9 cellular contexts compared by ENCODE assay signal in the genomic region with DNA sequence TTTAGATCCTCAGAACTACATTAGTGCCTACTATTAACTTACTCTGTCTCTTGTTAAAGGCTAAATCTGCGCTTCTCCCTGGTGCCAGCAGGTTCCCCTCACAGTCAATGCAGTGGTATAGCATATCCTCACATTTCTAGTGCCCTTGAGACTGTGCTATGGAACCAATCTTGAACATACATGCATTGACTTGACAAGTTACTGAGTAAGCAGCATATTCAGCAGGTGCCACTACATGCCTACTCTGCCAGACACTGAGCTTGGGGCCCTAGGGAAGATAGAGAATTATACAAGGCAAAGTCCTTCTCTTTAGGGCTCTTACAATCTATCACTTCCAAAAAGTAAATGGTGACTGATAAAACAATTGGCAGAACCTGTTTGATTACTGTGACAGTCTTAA. TPM values are rescaled to one million over a fixed set of nuclear protein-coding genes. Genes with fewer than 3 reads are reported as not detected.
DNase-seq lines count a peak whose midpoint lies in the region; ATAC-seq and TF ChIP-seq lines count a peak whose summit lies in the region.
"Had no signal": no experiment of that assay in that cellular context is flagged by ENCODE, and none has a peak within 500 bp of the region (broad histone marks: within the 10 kb centered on the region; RNA-seq: fewer than 3 reads in every experiment).

No MANE protein-coding gene starts in this region.

- H2BK120ac ChIP-seq in IMR-90 (ENCODE audit: low read depth, low read length) = no peak overlapping the region

- H3K9me3 Mint-ChIP-seq in Calu3 (ENCODE audit: low read depth, unreplicated experiment) = no peaks in the 10 kb centered on the region
- no peaks in the 10 kb centered on the region for H3K9me3 Mint-ChIP-seq in activated naive CD8-positive, alpha-beta T cell treated with anti-CD3 and anti-CD28 coated beads, Interleukin-2, amount 10 ng/mL, durations not matched to agents 7 days and 5 days

- no TSS peak for BruUV-seq in Calu3 (replicated peaks; lab: Mats Ljungman, UMichigan)
- no TSS peak for BruUV-seq in IMR-90 (replicated peaks; lab: Mats Ljungman, UMichigan)

- H3K27ac ChIP-seq in IMR-90 (ENCODE audit: insufficient read depth, low read length) = no peak overlapping the region

- intact Hi-C loops in Calu3 (cut with micrococcal nuclease; ENCODE audit: unreplicated experiment) = loop anchor here (5.0 kb wide), 1 partner anchor 40 kb away; no protein-coding TSS in a partner anchor
- intact Hi-C loops in IMR-90 (cut with micrococcal nuclease) = no loop called here
- intact Hi-C loops in head of caudate nucleus (cut with DNase I) = no loop called here

- POLR2A ChIA-PET in IMR-90 (lab: Charles Lee; ENCODE audit: unreplicated experiment) = no interaction called here
- POLR2A ChIA-PET in activated naive CD8-positive, alpha-beta T cell treated with anti-CD3 and anti-CD28 coated beads, Interleukin-2, amount 10 ng/mL, durations not matched to agents 7 days and 5 days (lab: Charles Lee) = interaction anchor here (0.5 kb wide), 1 partner anchor 419 kb away, joined by 4 read pairs; no protein-coding TSS in a partner anchor

- no peaks in the 10 kb centered on the region for H3K27me3 Mint-ChIP-seq in Calu3 (ENCODE audit: unreplicated experiment)
- H3K27me3 Mint-ChIP-seq in activated naive CD8-positive, alpha-beta T cell treated with anti-CD3 and anti-CD28 coated beads, Interleukin-2, amount 10 ng/mL, durations not matched to agents 7 days and 5 days = no peaks in the 10 kb centered on the region

- no peak overlapping the region for H4K8ac ChIP-seq in IMR-90 (ENCODE audit: low read depth in 2 of 2, low read length in 2 of 2)

- no peak overlapping the region for H3K18ac ChIP-seq in IMR-90 (ENCODE audit: low read depth, low read length)

- no peak overlapping the region; the same call in 1 of the 2 replicates for H3K9ac ChIP-seq in IMR-90 (ENCODE audit: low read depth, low read length)
- peak overlapping the region; percentile 1 for H3K9ac ChIP-seq in mucosa of stomach (ENCODE audit: low read length)

- no peak overlapping the region for H3K23ac ChIP-seq in IMR-90 (ENCODE audit: low read depth, low read length)

- no CpG with 5 or more reads among the region's 1 CpG for WGBS in IMR-90 (ENCODE audit: extremely low coverage in 2 of 2, insufficient read length in 1 of 2), 2 experiments

- TF ChIP-seq POLR2A in IMR-90 (IDR thresholded peaks at IDR 0.05; ENCODE audit: low read depth, low read length) = no peak

- H2BK5ac ChIP-seq in IMR-90 (ENCODE audit: low read depth, low read length, poor library complexity, severe bottlenecking) = no peak overlapping the region

- no peak overlapping the region for H3K4ac ChIP-seq in IMR-90 (ENCODE audit: low read depth, low read length)

- H2BK20ac ChIP-seq in IMR-90 (ENCODE audit: low read depth, low read length) = no peak overlapping the region

- H3K4me2 ChIP-seq in IMR-90 (ENCODE audit: low read depth, low read length) = peak overlapping the region; percentile 53

- H3K9me3 ChIP-seq in IMR-90 (ENCODE audit: control insufficient read depth, insufficient read depth, low read length) (no peaks in the 10 kb centered on the region), mucosa of stomach (ENCODE audit: control insufficient read depth, low read length) (no peaks in the 10 kb centered on the region)

- CTCF ChIA-PET in Calu3 (lab: Charles Lee) = interaction anchor here (1.0 kb wide), 1 partner anchor 35 kb away, joined by 4 read pairs; a partner anchor contains a TSS
- CTCF ChIA-PET in IMR-90 (lab: Yijun Ruan, JAX) = interaction anchor here (1.4 kb wide), 1 partner anchor 12 kb away, joined by 4 read pairs; no protein-coding TSS in a partner anchor

- peaks cover 8% of the 10 kb centered on the region for H3K9me1 ChIP-seq in IMR-90 (ENCODE audit: insufficient read depth, low read length)

- no peak for TF ChIP-seq RAD21 in IMR-90 (IDR thresholded peaks at IDR 0.05; ENCODE audit: low read length)

- ATAC-seq in IMR-90 (ENCODE audit: low read depth) (no peak), GM19035 (IDR thresholded peaks at IDR 0.05; ENCODE audit: unreplicated experiment) (no peak), GM21528 (IDR thresholded peaks at IDR 0.05; ENCODE audit: low FRiP score, unreplicated experiment) (no peak), GM21717 (IDR thresholded peaks at IDR 0.05; ENCODE audit: unreplicated experiment) (no peak)
- ATAC-seq in activated naive CD8-positive, alpha-beta T cell treated with anti-CD3 and anti-CD28 coated beads, Interleukin-2, amount 10 ng/mL, durations not matched to agents 7 days and 5 days (ENCODE audit: low read depth) = no peak

- no peak overlapping the region for H4K91ac ChIP-seq in IMR-90 (ENCODE audit: insufficient read depth, low read depth, low read length)

- H3K4me3 ChIP-seq in IMR-90 (ENCODE audit: insufficient read depth, low read depth, low read length) (no peak overlapping the region), mucosa of stomach (ENCODE audit: low read length) (peak overlapping the region; percentile 26)

- no peak overlapping the region for H2AK9ac ChIP-seq in IMR-90 (replicated peaks; ENCODE audit: low read depth, low read length, poor library complexity)

- peaks cover 83% of the 10 kb centered on the region for H3K36me3 Mint-ChIP-seq in Calu3 (ENCODE audit: insufficient read depth, unreplicated experiment)
- H3K36me3 Mint-ChIP-seq in activated naive CD8-positive, alpha-beta T cell treated with anti-CD3 and anti-CD28 coated beads, Interleukin-2, amount 10 ng/mL, durations not matched to agents 7 days and 5 days = peaks cover 13% of the 10 kb centered on the region

- H3K79me1 ChIP-seq in IMR-90 (ENCODE audit: low read depth in 1 of 2, low read length in 2 of 2) = peaks cover 12 to 39% of the 10 kb centered on the region in 2 experiments

- H3K27ac Mint-ChIP-seq in Calu3 (ENCODE audit: unreplicated experiment) = peak overlapping the region; percentile 77
- H3K27ac Mint-ChIP-seq in activated naive CD8-positive, alpha-beta T cell treated with anti-CD3 and anti-CD28 coated beads, Interleukin-2, amount 10 ng/mL, durations not matched to agents 7 days and 5 days = no peak overlapping the region

- peaks cover 10% of the 10 kb centered on the region; the same call in 1 of the 2 replicates for H4K20me1 ChIP-seq in IMR-90 (ENCODE audit: insufficient read depth, low read length)

- dilution Hi-C loops in IMR-90 (cut with HindIII; ENCODE audit: low sequenced_read_pairs, unreplicated experiment) = no loop called here

- H3K36me3 ChIP-seq in IMR-90 (ENCODE audit: control insufficient read depth, insufficient read depth, low read length) (peaks cover 2% of the 10 kb centered on the region; the same call in 1 of the 2 replicates), mucosa of stomach (ENCODE audit: control insufficient read depth, insufficient read depth, low read length) (no peaks in the 10 kb centered on the region)

- H4K5ac ChIP-seq in IMR-90 (ENCODE audit: low read depth, low read length) = no peak overlapping the region

- DNase-seq in Calu3 = no peak
- no peak for DNase-seq in IMR-90
- no peak for DNase-seq in activated naive CD8-positive, alpha-beta T cell treated with anti-CD3 and anti-CD28 coated beads, Interleukin-2, amount 10 ng/mL, durations not matched to agents 7 days and 5 days
- DNase-seq in head of caudate nucleus = no peak
- DNase-seq: T1000 had no signal

- peak overlapping the region; percentile 82 for H3K4me3 Mint-ChIP-seq in Calu3 (ENCODE audit: low read depth, unreplicated experiment)
- H3K4me3 Mint-ChIP-seq in activated naive CD8-positive, alpha-beta T cell treated with anti-CD3 and anti-CD28 coated beads, Interleukin-2, amount 10 ng/mL, durations not matched to agents 7 days and 5 days = peak overlapping the region; percentile 28

- H3K4me1 Mint-ChIP-seq in Calu3 (ENCODE audit: low read depth, unreplicated experiment) = peaks cover 16% of the 10 kb centered on the region
- peaks cover 26% of the 10 kb centered on the region for H3K4me1 Mint-ChIP-seq in activated naive CD8-positive, alpha-beta T cell treated with anti-CD3 and anti-CD28 coated beads, Interleukin-2, amount 10 ng/mL, durations not matched to agents 7 days and 5 days

- in situ Hi-C loops in IMR-90 (cut with MboI; ENCODE audit: low sequenced_read_pairs) = no loop called here

- no peak overlapping the region for H2AK5ac ChIP-seq in IMR-90 (ENCODE audit: low read depth, low read length)

- TF ChIP-seq CTCF in Calu3 (IDR thresholded peaks at IDR 0.05; ENCODE audit: unreplicated experiment) (no peak), IMR-90 (conservative IDR thresholded peaks at IDR 0.05; ENCODE audit: low read depth, low read length) (no peak)

- no peak overlapping the region for H2AFZ ChIP-seq in IMR-90 (replicated peaks; ENCODE audit: low read length, poor library complexity)

- H3K56ac ChIP-seq in IMR-90 (ENCODE audit: extremely low read depth, insufficient read depth, low read length) = no peak overlapping the region

- H3K27me3 ChIP-seq in IMR-90 (ENCODE audit: control insufficient read depth, insufficient read depth, low read length) (no peaks in the 10 kb centered on the region), mucosa of stomach (ENCODE audit: control insufficient read depth, insufficient read depth, low read length) (no peaks in the 10 kb centered on the region)

- H3K14ac ChIP-seq in IMR-90 (replicated peaks; ENCODE audit: low read depth, low read length) = no peak overlapping the region

- H3K4me1 ChIP-seq in IMR-90 (ENCODE audit: control insufficient read depth, insufficient read depth, low read length) (peaks cover 6% of the 10 kb centered on the region), mucosa of stomach (ENCODE audit: control insufficient read depth, insufficient read depth, low read length) (peaks cover 21% of the 10 kb centered on the region)

- H2BK15ac ChIP-seq in IMR-90 (ENCODE audit: low read depth, low read length) = no peak overlapping the region

RNA-seq across cellular contexts. Expression of a gene that starts 3.2 kb away (rescaled TPM):
- total RNA-seq in Calu3 (2022) = 28.6 and 32.9 TPM in 2 replicates
- total RNA-seq in IMR-90 (2012; rRNA removed) = 2.2 and 3.1 TPM in 2 replicates
- 2.4 TPM in 2 replicates for polyA plus RNA-seq in IMR-90 (2012; rRNA removed)
- 1.4 and 2.3 TPM in 2 replicates for polyA plus RNA-seq in IMR-90 (2012; cell fraction: cytosol; rRNA removed)
- polyA plus RNA-seq in IMR-90 (2012; cell fraction: nucleus; rRNA removed; ENCODE audit: low replicate concordance) = 1.7 and 1.9 TPM in 2 replicates
- 1 to 10 TPM; 6.7 to 6.8 TPM for total RNA-seq in activated naive CD8-positive, alpha-beta T cell treated with anti-CD3 and anti-CD28 coated beads, Interleukin-2, amount 10 ng/mL, durations not matched to agents 7 days and 5 days

RNA-seq across cellular contexts. Expression of a gene that starts 20.3 kb away (rescaled TPM):
- total RNA-seq in Calu3 (2022) = 7.7 and 9.9 TPM in 2 replicates
- total RNA-seq in IMR-90 (2012; rRNA removed) = 0.56 and 0.72 TPM in 2 replicates
- 1.1 and 1.3 TPM in 2 replicates for polyA plus RNA-seq in IMR-90 (2012; rRNA removed)
- polyA plus RNA-seq in IMR-90 (2012; cell fraction: cytosol; rRNA removed) = 0.47 and 0.54 TPM in 2 replicates
- 1.4 and 6.3 TPM in 2 replicates for polyA plus RNA-seq in IMR-90 (2012; cell fraction: nucleus; rRNA removed; ENCODE audit: low replicate concordance)
- total RNA-seq in activated naive CD8-positive, alpha-beta T cell treated with anti-CD3 and anti-CD28 coated beads, Interleukin-2, amount 10 ng/mL, durations not matched to agents 7 days and 5 days = 1 to 10 TPM; 1.1 to 1.5 TPM

RNA-seq across cellular contexts. Expression of a gene that starts 34.6 kb away (rescaled TPM):
- total RNA-seq in Calu3 (2022) = not detected in 2 replicates
- not detected in 2 replicates for total RNA-seq in IMR-90 (2012; rRNA removed)
- not detected in 2 replicates for polyA plus RNA-seq in IMR-90 (2012; rRNA removed)
- not detected in 2 replicates for polyA plus RNA-seq in IMR-90 (2012; cell fraction: cytosol; rRNA removed)
- polyA plus RNA-seq in IMR-90 (2012; cell fraction: nucleus; rRNA removed; ENCODE audit: low replicate concordance) = not detected in 2 replicates
- total RNA-seq in activated naive CD8-positive, alpha-beta T cell treated with anti-CD3 and anti-CD28 coated beads, Interleukin-2, amount 10 ng/mL, durations not matched to agents 7 days and 5 days = not detected

RNA-seq across cellular contexts. Expression of a gene that starts 53.1 kb away (rescaled TPM):
- 10.1 and 10.3 TPM in 2 replicates for total RNA-seq in Calu3 (2022)
- total RNA-seq in IMR-90 (2012; rRNA removed) = 10.4 and 15.8 TPM in 2 replicates
- polyA plus RNA-seq in IMR-90 (2012; rRNA removed) = 6.5 and 7.2 TPM in 2 replicates
- polyA plus RNA-seq in IMR-90 (2012; cell fraction: cytosol; rRNA removed) = 1.1 TPM in 2 replicates
- polyA plus RNA-seq in IMR-90 (2012; cell fraction: nucleus; rRNA removed; ENCODE audit: low replicate concordance) = 2.7 and 20.9 TPM in 2 replicates
- total RNA-seq in activated naive CD8-positive, alpha-beta T cell treated with anti-CD3 and anti-CD28 coated beads, Interleukin-2, amount 10 ng/mL, durations not matched to agents 7 days and 5 days = 10 to 100 TPM; 36.1 to 37.0 TPM

RNA-seq across cellular contexts. Expression of a gene that starts 53.2 kb away (rescaled TPM):
- total RNA-seq in Calu3 (2022) (25.6 and 27.2 TPM in 2 replicates), IMR-90 (2012; rRNA removed) (15.6 and 22.2 TPM in 2 replicates)
- polyA plus RNA-seq in IMR-90 (2012; rRNA removed) = 7.6 and 9.0 TPM in 2 replicates
- polyA plus RNA-seq in IMR-90 (2012; cell fraction: cytosol; rRNA removed) = 0.40 and 0.92 TPM in 2 replicates
- 2.5 and 23.8 TPM in 2 replicates for polyA plus RNA-seq in IMR-90 (2012; cell fraction: nucleus; rRNA removed; ENCODE audit: low replicate concordance)
- 10 to 100 TPM; 40.8 to 41.1 TPM for total RNA-seq in activated naive CD8-positive, alpha-beta T cell treated with anti-CD3 and anti-CD28 coated beads, Interleukin-2, amount 10 ng/mL, durations not matched to agents 7 days and 5 days
